In the genomic region with DNA sequence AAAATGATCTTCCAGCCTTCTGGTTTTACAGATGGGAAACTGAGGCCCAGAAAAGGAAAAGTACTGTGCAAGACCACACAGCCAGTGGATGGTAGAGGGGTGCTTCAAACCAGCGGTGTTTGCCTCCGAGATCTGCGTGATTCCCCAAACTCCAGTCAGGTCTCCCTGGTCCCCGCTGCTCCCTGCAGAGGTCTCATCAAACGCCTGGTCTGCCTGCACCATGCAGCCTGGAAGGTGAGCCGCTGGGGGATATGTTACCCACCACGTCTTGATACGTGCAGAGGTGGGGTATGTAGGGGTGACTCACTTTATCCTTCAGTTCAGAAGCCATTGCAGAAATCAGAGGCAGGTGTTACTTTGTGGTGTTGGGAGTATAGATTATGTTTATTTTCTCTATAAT, we compare ENCODE assay signal across 24 cellular contexts. TPM values are rescaled to one million over a fixed set of nuclear protein-coding genes. Genes with fewer than 3 reads are reported as not detected.
DNase-seq lines count a peak whose midpoint lies in the region; ATAC-seq and TF ChIP-seq lines count a peak whose summit lies in the region.
"Had no signal": no experiment of that assay in that cellular context is flagged by ENCODE, and none has a peak within 500 bp of the region (broad histone marks: within the 10 kb centered on the region; RNA-seq: fewer than 3 reads in every experiment).

No MANE protein-coding gene starts in this region.

- 100% methylated on average over 1 of the region's 8 CpGs; no CpG with 5 or more reads in 1 of the 2 experiments for WGBS in IMR-90 (ENCODE audit: extremely low coverage in 2 of 2, insufficient read length in 1 of 2), 2 experiments
- WGBS in spleen, 5 donors = 71 to 80% (median 76%) methylated on average over 8 of the region's 8 CpGs
- 78 to 84% methylated on average over 8 of the region's 8 CpGs for WGBS in testis, 2 donors
- 72 to 78% methylated on average over 8 of the region's 8 CpGs for WGBS in tibial nerve, 2 donors

- H3K4ac ChIP-seq in IMR-90 (ENCODE audit: low read depth, low read length) = no peak overlapping the region

- H2AK9ac ChIP-seq in IMR-90 (replicated peaks; ENCODE audit: low read depth, low read length, poor library complexity) = no peak overlapping the region

- no peak overlapping the region for H3K4me3 ChIP-seq in left ventricle myocardium inferior
- H3K4me3 ChIP-seq in IMR-90 (ENCODE audit: insufficient read depth, low read depth, low read length) = no peak overlapping the region
- H3K4me3 ChIP-seq in spleen = no peak overlapping the region
- H3K4me3 ChIP-seq in testis = no peak overlapping the region
- no peak overlapping the region for H3K4me3 ChIP-seq in tibial nerve
- H3K4me3 ChIP-seq: A549; BLaER1 treated with 17β-estradiol and CSF1 and Interleukin-3, amounts not matched to agents 10 nM and 100 nM; GM23338; HAP-1 had no signal

- H4K20me1 ChIP-seq in IMR-90 (ENCODE audit: insufficient read depth, low read length) = no peaks in the 10 kb centered on the region
- H4K20me1 ChIP-seq: BLaER1 treated with 17β-estradiol and CSF1 and Interleukin-3, amounts not matched to agents 10 nM and 100 nM had no signal

- H2BK20ac ChIP-seq in IMR-90 (ENCODE audit: low read depth, low read length) = no peak overlapping the region

- no peak overlapping the region for H4K91ac ChIP-seq in IMR-90 (ENCODE audit: insufficient read depth, low read depth, low read length)

- BruUV-seq in IMR-90 (replicated peaks; lab: Mats Ljungman, UMichigan) = no TSS peak

- H3K9me3 Mint-ChIP-seq in CD14-positive monocyte = peaks cover 0 to 1% (median 0%) of the 10 kb centered on the region in 7 donors
- H3K9me3 Mint-ChIP-seq: GM23338, HFFc6 had no signal

- H2AFZ ChIP-seq in IMR-90 (replicated peaks; ENCODE audit: low read length, poor library complexity) = no peak overlapping the region
- H2AFZ ChIP-seq: GM23338 had no signal

- no peak for TF ChIP-seq CTCF in left ventricle myocardium inferior (IDR thresholded peaks at IDR 0.05; ENCODE audit: borderline replicate concordance)
- no peak for TF ChIP-seq CTCF in IMR-90 (conservative IDR thresholded peaks at IDR 0.05; ENCODE audit: low read depth, low read length)
- no peak for TF ChIP-seq CTCF in spleen (IDR thresholded peaks at IDR 0.05 in 8 of 11, conservative IDR thresholded peaks at IDR 0.05 in 3 of 11)
- TF ChIP-seq CTCF in testis (IDR thresholded peaks at IDR 0.05) = no peak
- TF ChIP-seq CTCF in CD14-positive monocyte (IDR thresholded peaks at IDR 0.05) = no peak
- TF ChIP-seq CTCF in tibial nerve (IDR thresholded peaks at IDR 0.05) = no peak

- H3K4me1 ChIP-seq in left ventricle myocardium inferior (no peaks in the 10 kb centered on the region), IMR-90 (ENCODE audit: control insufficient read depth, insufficient read depth, low read length) (no peaks in the 10 kb centered on the region), spleen (peaks cover 0 to 14% (median 0%) of the 10 kb centered on the region in 6 donors), testis (no peaks in the 10 kb centered on the region), tibial nerve (no peaks in the 10 kb centered on the region)
- H3K4me1 ChIP-seq: A549; BE2C; BLaER1 treated with 17β-estradiol and CSF1 and Interleukin-3, amounts not matched to agents 10 nM and 100 nM; HAP-1 had no signal

- H3K9me3 ChIP-seq in left ventricle myocardium inferior (replicated peaks) (no peaks in the 10 kb centered on the region), IMR-90 (ENCODE audit: control insufficient read depth, insufficient read depth, low read length) (no peaks in the 10 kb centered on the region), spleen (no peaks in the 10 kb centered on the region), testis (no peaks in the 10 kb centered on the region), tibial nerve (no peaks in the 10 kb centered on the region)
- H3K9me3 ChIP-seq: A549; BE2C; BLaER1 treated with 17β-estradiol and CSF1 and Interleukin-3, amounts not matched to agents 10 nM and 100 nM; HAP-1 had no signal

- TF ChIP-seq POLR2A in IMR-90 (IDR thresholded peaks at IDR 0.05; ENCODE audit: low read depth, low read length) = no peak
- no peak for TF ChIP-seq POLR2A in spleen (IDR thresholded peaks at IDR 0.05)
- no peak for TF ChIP-seq POLR2A in testis (IDR thresholded peaks at IDR 0.05)
- TF ChIP-seq POLR2A in tibial nerve (IDR thresholded peaks at IDR 0.05) = no peak

- no peak overlapping the region for H3K23ac ChIP-seq in IMR-90 (ENCODE audit: low read depth, low read length)

- no peak overlapping the region for H4K5ac ChIP-seq in IMR-90 (ENCODE audit: low read depth, low read length)

- in situ Hi-C loops in IMR-90 (cut with MboI; ENCODE audit: low sequenced_read_pairs) = no loop called here

- POLR2A ChIA-PET in IMR-90 (lab: Charles Lee; ENCODE audit: unreplicated experiment) = no interaction called here

- dilution Hi-C loops in IMR-90 (cut with HindIII; ENCODE audit: low sequenced_read_pairs, unreplicated experiment) = no loop called here

- H2BK15ac ChIP-seq in IMR-90 (ENCODE audit: low read depth, low read length) = no peak overlapping the region

- H3K79me1 ChIP-seq in IMR-90 (ENCODE audit: low read depth in 1 of 2, low read length in 2 of 2) = no peaks in the 10 kb centered on the region

- no peak overlapping the region for H3K9ac ChIP-seq in IMR-90 (ENCODE audit: low read depth, low read length)
- H3K9ac ChIP-seq: BLaER1 treated with 17β-estradiol and CSF1 and Interleukin-3, amounts not matched to agents 10 nM and 100 nM had no signal

- H3K27me3 ChIP-seq in left ventricle myocardium inferior (ENCODE audit: low read depth) (no peaks in the 10 kb centered on the region), IMR-90 (ENCODE audit: control insufficient read depth, insufficient read depth, low read length) (peaks cover 23% of the 10 kb centered on the region), spleen (replicated peaks in 1 of 7) (no peaks in the 10 kb centered on the region), testis (no peaks in the 10 kb centered on the region), tibial nerve (no peaks in the 10 kb centered on the region)
- H3K27me3 ChIP-seq: BE2C; BLaER1 treated with 17β-estradiol and CSF1 and Interleukin-3, amounts not matched to agents 10 nM and 100 nM had no signal

- no peak overlapping the region for H2AK5ac ChIP-seq in IMR-90 (ENCODE audit: low read depth, low read length)

- H3K14ac ChIP-seq in IMR-90 (replicated peaks; ENCODE audit: low read depth, low read length) = no peak overlapping the region

- H3K56ac ChIP-seq in IMR-90 (ENCODE audit: extremely low read depth, insufficient read depth, low read length) = no peak overlapping the region

- CTCF ChIA-PET in IMR-90 (lab: Yijun Ruan, JAX) = no interaction called here

- H3K4me2 ChIP-seq in IMR-90 (ENCODE audit: low read depth, low read length) = no peak overlapping the region
- H3K4me2 ChIP-seq: A549; BLaER1 treated with 17β-estradiol and CSF1 and Interleukin-3, amounts not matched to agents 10 nM and 100 nM; GM23338 had no signal

- no peak overlapping the region for H2BK120ac ChIP-seq in IMR-90 (ENCODE audit: low read depth, low read length)

- ATAC-seq in Right ventricle myocardium superior (ENCODE audit: poor library complexity) (peak; percentile 13), IMR-90 (ENCODE audit: low read depth) (no peak)
- ATAC-seq: A549, GM23338 had no signal

- no peak for DNase-seq in Right ventricle myocardium superior
- no peak for DNase-seq in left ventricle myocardium inferior
- no peak for DNase-seq in IMR-90
- peak; percentile 40 for DNase-seq in posterior vena cava (ENCODE audit: low spot score)
- peak; percentile 38 for DNase-seq in spleen
- DNase-seq in testis = no peak
- DNase-seq in CD14-positive monocyte (ENCODE audit: low spot score) = no peak
- DNase-seq in tibial nerve (ENCODE audit: low spot score in 2 of 2) = no peak
- DNase-seq: 8988T; ACHN; AML-193; BE2C; Calu3; CD4-positive, alpha-beta memory T cell; COR-L47; DMS53; DMS79 treated with DMSO at 0.1 percent for 48 hours; GF-D8; HFFc6 had no signal

- peaks cover 27% of the 10 kb centered on the region for H3K4me1 Mint-ChIP-seq in CD14-positive monocyte
- H3K4me1 Mint-ChIP-seq: CD4-positive, alpha-beta memory T cell; GM23338 had no signal

- TF ChIP-seq RAD21 in IMR-90 (IDR thresholded peaks at IDR 0.05; ENCODE audit: low read length) = no peak

- no peak overlapping the region for H4K8ac ChIP-seq in IMR-90 (ENCODE audit: low read depth in 2 of 2, low read length in 2 of 2)

- H3K27me3 Mint-ChIP-seq in CD14-positive monocyte (ENCODE audit: low read depth in 3 of 3) = peaks cover 0 to 2% (median 2%) of the 10 kb centered on the region in 3 donors

- H3K4me3 Mint-ChIP-seq in CD14-positive monocyte = no peak overlapping the region
- H3K4me3 Mint-ChIP-seq: CD4-positive, alpha-beta memory T cell; GM23338; HFFc6 had no signal

- no peak overlapping the region for H2BK5ac ChIP-seq in IMR-90 (ENCODE audit: low read depth, low read length, poor library complexity, severe bottlenecking)

- H3K27ac Mint-ChIP-seq in CD14-positive monocyte = no peak overlapping the region
- H3K27ac Mint-ChIP-seq: CD4-positive, alpha-beta memory T cell; GM23338; HFFc6 had no signal

- no peak for TF ChIP-seq EP300 in tibial nerve (IDR thresholded peaks at IDR 0.05)

- H3K36me3 ChIP-seq in left ventricle myocardium inferior = peaks cover 29% of the 10 kb centered on the region
- H3K36me3 ChIP-seq in IMR-90 (ENCODE audit: control insufficient read depth, insufficient read depth, low read length) = no peaks in the 10 kb centered on the region
- H3K36me3 ChIP-seq in spleen = no peaks in the 10 kb centered on the region
- no peaks in the 10 kb centered on the region for H3K36me3 ChIP-seq in testis (ENCODE audit: low read depth, missing control alignments)
- H3K36me3 ChIP-seq in tibial nerve = no peaks in the 10 kb centered on the region
- H3K36me3 ChIP-seq: BE2C; BLaER1 treated with 17β-estradiol and CSF1 and Interleukin-3, amounts not matched to agents 10 nM and 100 nM; HAP-1 had no signal

- intact Hi-C loops in Right ventricle myocardium superior (cut with DNase I) = no loop called here
- intact Hi-C loops in left ventricle myocardium inferior (cut with micrococcal nuclease) = no loop called here
- intact Hi-C loops in IMR-90 (cut with micrococcal nuclease) = no loop called here
- intact Hi-C loops in posterior vena cava (cut with DNase I) = no loop called here
- intact Hi-C loops in spleen (cut with DNase I; ENCODE audit: low total_unique reads) = no loop called here
- intact Hi-C loops in testis (cut with DNase I; ENCODE audit: low total_unique reads) = no loop called here
- intact Hi-C loops in CD14-positive monocyte (cut with micrococcal nuclease) = no loop called here

- no peaks in the 10 kb centered on the region for H3K9me1 ChIP-seq in IMR-90 (ENCODE audit: insufficient read depth, low read length)

- no peaks in the 10 kb centered on the region for H3K36me3 Mint-ChIP-seq in CD14-positive monocyte
- H3K36me3 Mint-ChIP-seq: CD4-positive, alpha-beta memory T cell had no signal

- no peak overlapping the region for H3K18ac ChIP-seq in IMR-90 (ENCODE audit: low read depth, low read length)

- H3K27ac ChIP-seq in left ventricle myocardium inferior (replicated peaks) (no peak overlapping the region), IMR-90 (ENCODE audit: insufficient read depth, low read length) (no peak overlapping the region), spleen (no peak overlapping the region), testis (no peak overlapping the region), tibial nerve (no peak overlapping the region)
- H3K27ac ChIP-seq: A549; BLaER1 treated with 17β-estradiol and CSF1 and Interleukin-3, amounts not matched to agents 10 nM and 100 nM had no signal

RNA-seq across cellular contexts. Expression of a gene that starts 56.3 kb away (rescaled TPM):
- total RNA-seq in Right ventricle myocardium superior = 396 TPM
- total RNA-seq in left ventricle myocardium inferior = 440 TPM
- not detected in 2 replicates for total RNA-seq in IMR-90 (2012; rRNA removed)
- 0.03 TPM in 1 of 2 replicates, not detected in the other for polyA plus RNA-seq in IMR-90 (2012; rRNA removed)
- 0.01 TPM in 2 replicates for polyA plus RNA-seq in IMR-90 (2012; cell fraction: cytosol; rRNA removed)
- 0.01 TPM in 2 replicates for polyA plus RNA-seq in IMR-90 (2012; cell fraction: nucleus; rRNA removed; ENCODE audit: low replicate concordance)
- 1 to 10 TPM in 1 of 2 donors, under 1 TPM in 1; 0.83 to 1.2 TPM for total RNA-seq in posterior vena cava
- total RNA-seq in spleen = not detected
- polyA plus RNA-seq in spleen = under 1 TPM; 0.02 to 0.06 (median 0.06) TPM
- total RNA-seq in testis = 10 to 100 TPM; 26.8 to 39.5 TPM
- 22.4 TPM for polyA plus RNA-seq in testis (ENCODE audit: insufficient read depth, low read depth, low replicate concordance)
- polyA plus RNA-seq in CD14-positive monocyte = not detected
- under 1 TPM in 3 of 4 donors, not detected in 1; 0.20 to 0.60 (median 0.22) TPM for total RNA-seq in tibial nerve
- total RNA-seq: CD4-positive, alpha-beta memory T cell; GM23338; H4 had no signal
- polyA plus RNA-seq: CD4-positive, alpha-beta memory T cell; GM23338 had no signal

Comparison
In these comparisons a context has a peak if more than half of its experiments do, and no peak if none do; other contexts are left out.
1. DNase-seq: peak in posterior vena cava (single experiment) and spleen (single experiment); none in Right ventricle myocardium superior (single experiment), left ventricle myocardium inferior (single experiment), IMR-90 (single experiment), testis (single experiment), CD14-positive monocyte (single experiment) and tibial nerve (0 of 2).
2. RNA of a gene that starts 56.3 kb away (total RNA-seq): 440 TPM in left ventricle myocardium inferior (single experiment), 396 TPM in Right ventricle myocardium superior (single experiment) and 26.8 to 39.5 TPM in testis; 0.83 to 1.2 TPM in posterior vena cava, 0.20 to 0.60 TPM in tibial nerve, not detected in IMR-90 and not detected in spleen; every median in the first group is over 10 times any median in the second.